36 cellular contexts compared by ENCODE assay signal in the genomic region with DNA sequence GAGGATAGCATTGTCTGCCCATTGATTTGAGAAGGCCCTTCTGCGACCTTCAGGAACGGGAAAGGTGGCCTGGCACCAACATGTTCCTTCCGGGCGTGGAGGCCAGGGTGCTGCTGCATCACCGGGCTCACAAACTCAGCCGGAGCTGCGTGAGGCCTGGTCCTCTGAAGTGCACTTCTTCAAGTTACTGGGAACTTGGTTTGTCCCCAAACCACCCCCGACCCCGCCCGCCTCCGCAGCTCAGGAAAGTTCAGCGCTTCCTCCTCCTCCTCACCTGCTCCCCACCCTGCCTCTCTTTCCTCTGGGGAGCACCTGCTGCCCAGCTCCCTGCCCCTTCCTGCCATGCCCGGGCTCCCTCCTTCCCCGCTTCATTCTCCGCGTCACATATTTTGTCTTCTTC.
"Had no signal": no experiment of that assay in that cellular context is flagged by ENCODE, and none has a peak within 500 bp of the region (broad histone marks: within the 10 kb centered on the region; RNA-seq: fewer than 3 reads in every experiment).

No MANE protein-coding gene starts in this region.

- H3K4me1 Mint-ChIP-seq: activated naive CD4-positive, alpha-beta T cell treated with anti-CD3 and anti-CD28 coated beads, Interleukin-2, amount 10 ng/mL, durations not matched to agents 7 days and 5 days; activated naive CD4-positive, alpha-beta T cell treated with anti-CD3 and anti-CD28 coated beads, Interleukin-2, amount 50 U/mL, for 24 hours; activated naive CD8-positive, alpha-beta T cell treated with anti-CD3 and anti-CD28 coated beads, Interleukin-2, amount 10 ng/mL, durations not matched to agents 7 days and 5 days; activated naive CD8-positive, alpha-beta T cell treated with anti-CD3 and anti-CD28 coated beads, Interleukin-2, amount 50 U/mL, for 24 hours; activated T-helper 17 cell treated with anti-CD3 and anti-CD28 coated beads, Interleukin-2, amount 50 U/mL, for 72 hours; central memory CD8-positive, alpha-beta T cell had no signal

- H3K27ac ChIP-seq: adrenal gland, ascending aorta, body of pancreas, brain microvascular endothelial cell, breast epithelium, cardiac muscle cell had no signal

- H3K27me3 Mint-ChIP-seq: activated naive CD4-positive, alpha-beta T cell treated with anti-CD3 and anti-CD28 coated beads, Interleukin-2, amount 10 ng/mL, durations not matched to agents 7 days and 5 days; activated naive CD8-positive, alpha-beta T cell; activated naive CD8-positive, alpha-beta T cell treated with anti-CD3 and anti-CD28 coated beads, Interleukin-2, amount 10 ng/mL, durations not matched to agents 7 days and 5 days; activated naive CD8-positive, alpha-beta T cell treated with anti-CD3 and anti-CD28 coated beads, Interleukin-2, amount 50 U/mL, for 24 hours; activated T-cell treated with anti-CD3 and anti-CD28 coated beads, Interleukin-2, amount 50 U/mL, for 24 hours had no signal

- H3K36me3 ChIP-seq: adrenal gland, ascending aorta, brain microvascular endothelial cell, breast epithelium, cardiac muscle cell had no signal

- DNase-seq: activated effector memory CD4-positive, alpha-beta T cell treated with anti-CD3 and anti-CD28 coated beads, Interleukin-2, amount 50 U/mL, for 16 hours; activated effector memory CD4-positive, alpha-beta T cell treated with Interleukin-2 at 50 U/mL for 16 hours; activated gamma-delta T cell; activated gamma-delta T cell treated with Interleukin-2 at 50 U/mL for 16 hours; activated naive CD4-positive, alpha-beta T cell; activated naive CD4-positive, alpha-beta T cell treated with anti-CD3 and anti-CD28 coated beads for 36 hours; activated naive CD4-positive, alpha-beta T cell treated with anti-CD3 and anti-CD28 coated beads, Interleukin-2, amount 10 ng/mL, durations not matched to agents 7 days and 5 days; activated naive CD4-positive, alpha-beta T cell treated with anti-CD3 and anti-CD28 coated beads, Interleukin-2, amount 50 U/mL, for 16 hours; activated naive CD4-positive, alpha-beta T cell treated with Interleukin-2 at 50 U/mL for 16 hours; activated naive CD8-positive, alpha-beta T cell treated with anti-CD3 and anti-CD28 coated beads, Interleukin-2, amount 10 ng/mL, durations not matched to agents 7 days and 5 days; activated naive CD8-positive, alpha-beta T cell treated with anti-CD3 and anti-CD28 coated beads, Interleukin-2, amount 50 U/mL, for 24 hours; activated T-cell treated with anti-CD3 and anti-CD28 coated beads for 4 hours; activated T-cell treated with anti-CD3 and anti-CD28 coated beads, Interleukin-2, amount 50 U/mL, for 1 hour; activated T-cell treated with anti-CD3 and anti-CD28 coated beads, Interleukin-2, amount 50 U/mL, for 24 hours; activated T-cell treated with anti-CD3 and anti-CD28 coated beads, Interleukin-2, amount 50 U/mL, for 4 hours; activated T-cell treated with anti-CD3 and anti-CD28 coated beads, Interleukin-2, amount 50 U/mL, for 48 hours; activated T-cell treated with anti-CD3 and anti-CD28 coated beads, Interleukin-2, amount 50 U/mL, for 72 hours; adrenal gland; amniotic stem cell; amygdala; aorta; body of pancreas; brain microvascular endothelial cell; central memory CD4-positive, alpha-beta T cell; cerebellar nuclear complex had no signal

- H3K36me3 Mint-ChIP-seq: activated naive CD4-positive, alpha-beta T cell treated with anti-CD3 and anti-CD28 coated beads, Interleukin-2, amount 10 ng/mL, durations not matched to agents 7 days and 5 days; activated naive CD4-positive, alpha-beta T cell treated with anti-CD3 and anti-CD28 coated beads, Interleukin-2, amount 50 U/mL, for 24 hours; activated naive CD4-positive, alpha-beta T cell treated with anti-CD3 and anti-CD28 coated beads, Interleukin-2, amount 50 U/mL, for 72 hours; activated naive CD8-positive, alpha-beta T cell; activated naive CD8-positive, alpha-beta T cell treated with anti-CD3 and anti-CD28 coated beads, Interleukin-2, amount 10 ng/mL, durations not matched to agents 7 days and 5 days; brain had no signal

- ATAC-seq: activated naive CD4-positive, alpha-beta T cell treated with anti-CD3 and anti-CD28 coated beads, Interleukin-2, amount 50 U/mL, for 72 hours; activated naive CD8-positive, alpha-beta T cell treated with anti-CD3 and anti-CD28 coated beads, Interleukin-2, amount 50 U/mL, for 24 hours; activated T-cell treated with anti-CD3 and anti-CD28 coated beads, Interleukin-2, amount 50 U/mL, for 4 hours; activated T-cell treated with anti-CD3 and anti-CD28 coated beads, Interleukin-2, amount 50 U/mL, for 72 hours; activated T-helper 17 cell treated with anti-CD3 and anti-CD28 coated beads, Interleukin-2, amount 50 U/mL, for 72 hours; body of pancreas had no signal

- H3K4me1 ChIP-seq: adrenal gland, body of pancreas, breast epithelium had no signal

- H3K4me3 Mint-ChIP-seq: activated naive CD4-positive, alpha-beta T cell treated with anti-CD3 and anti-CD28 coated beads for 36 hours; activated naive CD4-positive, alpha-beta T cell treated with anti-CD3 and anti-CD28 coated beads, Interleukin-2, amount 10 ng/mL, durations not matched to agents 7 days and 5 days; activated naive CD4-positive, alpha-beta T cell treated with anti-CD3 and anti-CD28 coated beads, Interleukin-2, amount 50 U/mL, for 24 hours; activated naive CD8-positive, alpha-beta T cell; activated naive CD8-positive, alpha-beta T cell treated with anti-CD3 and anti-CD28 coated beads, Interleukin-2, amount 10 ng/mL, durations not matched to agents 7 days and 5 days; activated naive CD8-positive, alpha-beta T cell treated with anti-CD3 and anti-CD28 coated beads, Interleukin-2, amount 50 U/mL, for 24 hours; activated T-cell treated with anti-CD3 and anti-CD28 coated beads, Interleukin-2, amount 50 U/mL, for 24 hours; activated T-cell treated with anti-CD3 and anti-CD28 coated beads, Interleukin-2, amount 50 U/mL, for 4 hours; activated T-cell treated with anti-CD3 and anti-CD28 coated beads, Interleukin-2, amount 50 U/mL, for 72 hours; activated T-helper 1 cell treated with anti-CD3 and anti-CD28 coated beads, Interleukin-12 subunit alpha, Interleukin-12 subunit beta, Interleukin-2, Interleukin-4 antibody, amounts not matched to agents 30 ng/mL and 10 ng/mL and 1 ng/mL, durations not matched to agents 14 hours and 24 hours and 36 hours; activated T-helper 17 cell treated with anti-CD3 and anti-CD28 coated beads, Interleukin-2, amount 50 U/mL, for 72 hours; central memory CD8-positive, alpha-beta T cell had no signal

- H3K4me3 ChIP-seq: adrenal gland, ascending aorta, body of pancreas, breast epithelium, cardiac muscle cell had no signal

- H3K9me3 ChIP-seq: adrenal gland, ascending aorta, body of pancreas had no signal

- H3K27me3 ChIP-seq: ascending aorta, body of pancreas, cardiac muscle cell had no signal

- H3K27ac Mint-ChIP-seq: activated naive CD4-positive, alpha-beta T cell treated with anti-CD3 and anti-CD28 coated beads for 36 hours; activated naive CD4-positive, alpha-beta T cell treated with anti-CD3 and anti-CD28 coated beads, Interleukin-2, amount 10 ng/mL, durations not matched to agents 7 days and 5 days; activated naive CD4-positive, alpha-beta T cell treated with anti-CD3 and anti-CD28 coated beads, Interleukin-2, amount 50 U/mL, for 24 hours; activated naive CD4-positive, alpha-beta T cell treated with anti-CD3 and anti-CD28 coated beads, Interleukin-2, amount 50 U/mL, for 72 hours; activated naive CD8-positive, alpha-beta T cell; activated naive CD8-positive, alpha-beta T cell treated with anti-CD3 and anti-CD28 coated beads, Interleukin-2, amount 10 ng/mL, durations not matched to agents 7 days and 5 days; activated naive CD8-positive, alpha-beta T cell treated with anti-CD3 and anti-CD28 coated beads, Interleukin-2, amount 50 U/mL, for 24 hours; activated T-cell treated with anti-CD3 and anti-CD28 coated beads, Interleukin-2, amount 50 U/mL, for 24 hours; activated T-cell treated with anti-CD3 and anti-CD28 coated beads, Interleukin-2, amount 50 U/mL, for 72 hours; activated T-helper 1 cell treated with anti-CD3 and anti-CD28 coated beads, Interleukin-12 subunit alpha, Interleukin-12 subunit beta, Interleukin-2, Interleukin-4 antibody, amounts not matched to agents 30 ng/mL and 10 ng/mL and 1 ng/mL, durations not matched to agents 14 hours and 24 hours and 36 hours; activated T-helper 17 cell treated with anti-CD3 and anti-CD28 coated beads, Interleukin-2, amount 50 U/mL, for 72 hours; activated T-helper 2 cell treated with anti-CD3 and anti-CD28 coated beads, Interferon-gamma antibody, Interleukin-2, Interleukin-4, amounts not matched to agents 10 μg/mL and 5 μg/mL and 100 μg/mL, durations not matched to agents 14 hours and 24 hours and 36 hours had no signal

- H3K9me3 Mint-ChIP-seq: activated naive CD4-positive, alpha-beta T cell treated with anti-CD3 and anti-CD28 coated beads for 36 hours; activated naive CD4-positive, alpha-beta T cell treated with anti-CD3 and anti-CD28 coated beads, Interleukin-2, amount 10 ng/mL, durations not matched to agents 7 days and 5 days; activated naive CD4-positive, alpha-beta T cell treated with anti-CD3 and anti-CD28 coated beads, Interleukin-2, amount 50 U/mL, for 24 hours; activated naive CD4-positive, alpha-beta T cell treated with anti-CD3 and anti-CD28 coated beads, Interleukin-2, amount 50 U/mL, for 72 hours; activated naive CD8-positive, alpha-beta T cell treated with anti-CD3 and anti-CD28 coated beads, Interleukin-2, amount 10 ng/mL, durations not matched to agents 7 days and 5 days; activated naive CD8-positive, alpha-beta T cell treated with anti-CD3 and anti-CD28 coated beads, Interleukin-2, amount 50 U/mL, for 24 hours; activated T-cell treated with anti-CD3 and anti-CD28 coated beads, Interleukin-2, amount 50 U/mL, for 24 hours; activated T-cell treated with anti-CD3 and anti-CD28 coated beads, Interleukin-2, amount 50 U/mL, for 4 hours; activated T-cell treated with anti-CD3 and anti-CD28 coated beads, Interleukin-2, amount 50 U/mL, for 72 hours; activated T-helper 1 cell treated with anti-CD3 and anti-CD28 coated beads, Interleukin-12 subunit alpha, Interleukin-12 subunit beta, Interleukin-2, Interleukin-4 antibody, amounts not matched to agents 30 ng/mL and 10 ng/mL and 1 ng/mL, durations not matched to agents 14 hours and 24 hours and 36 hours; activated T-helper 17 cell treated with anti-CD3 and anti-CD28 coated beads, Interleukin-2, amount 50 U/mL, for 72 hours; activated T-helper 2 cell treated with anti-CD3 and anti-CD28 coated beads, Interferon-gamma antibody, Interleukin-2, Interleukin-4, amounts not matched to agents 10 μg/mL and 5 μg/mL and 100 μg/mL, durations not matched to agents 14 hours and 24 hours and 36 hours; central memory CD8-positive, alpha-beta T cell had no signal
